11 cellular contexts compared by ENCODE assay signal in genomic region chr18:10726198-10727068, GRCh38.
DNase-seq lines count a peak whose midpoint lies in the region; ATAC-seq and TF ChIP-seq lines count a peak whose summit lies in the region.
"Had no signal": no experiment of that assay in that cellular context is flagged by ENCODE, and none has a peak within 500 bp of the region (broad histone marks: within the 10 kb centered on the region; RNA-seq: fewer than 3 reads in every experiment).

No MANE protein-coding gene starts in this region.

- H3K27ac Mint-ChIP-seq in endothelial cell (ENCODE audit: unreplicated experiment): no peak overlapping the region
- H3K27ac Mint-ChIP-seq: activated naive CD8-positive, alpha-beta T cell had no signal

- H3K4me1 ChIP-seq in gastroesophageal sphincter: no peaks in the 10 kb centered on the region

- H3K27me3 Mint-ChIP-seq in endothelial cell (ENCODE audit: unreplicated experiment): peaks cover 4% of the 10 kb centered on the region

- 60% methylated on average over 1 of the region's 67 CpGs; no CpG with 5 or more reads in 1 of the 2 donors for WGBS in gastroesophageal sphincter (ENCODE audit: low coverage in 1 of 2), 2 donors

- H3K36me3 Mint-ChIP-seq in endothelial cell (ENCODE audit: low read depth, unreplicated experiment): peaks cover 6% of the 10 kb centered on the region
- H3K36me3 Mint-ChIP-seq: activated naive CD8-positive, alpha-beta T cell had no signal

- H3K4me1 Mint-ChIP-seq in endothelial cell (ENCODE audit: unreplicated experiment): no peaks in the 10 kb centered on the region

- TF ChIP-seq POLR2A in gastroesophageal sphincter (IDR thresholded peaks at IDR 0.05): no peak

- no peak for TF ChIP-seq EP300 in gastroesophageal sphincter (IDR thresholded peaks at IDR 0.05)

- no peaks in the 10 kb centered on the region for H3K9me3 Mint-ChIP-seq in endothelial cell (ENCODE audit: unreplicated experiment)

- TF ChIP-seq CTCF in gastroesophageal sphincter (IDR thresholded peaks at IDR 0.05) (no peak), endothelial cell (IDR thresholded peaks at IDR 0.05; ENCODE audit: unreplicated experiment) (no peak)

- H3K4me3 Mint-ChIP-seq in endothelial cell (ENCODE audit: unreplicated experiment): no peak overlapping the region
- H3K4me3 Mint-ChIP-seq: activated naive CD8-positive, alpha-beta T cell had no signal

- peak in 2 of 3 experiments; percentile 88 to 94 for DNase-seq in NCI-H1417 (lab: John Stamatoyannopoulos, UW)
- no peak for DNase-seq in NCI-H1417 treated with DMSO at 0.1 percent for 48 hours (lab: John Stamatoyannopoulos, UW)
- DNase-seq in NCI-H345 treated with DMSO at 0.1 percent for 48 hours (lab: John Stamatoyannopoulos, UW; ENCODE audit: unreplicated experiment): peak; percentile 93
- peak; percentile 33 for DNase-seq in putamen (ENCODE audit: low spot score)
- no peak for DNase-seq in endothelial cell (ENCODE audit: low spot score)
- no peak for DNase-seq in MG63
- DNase-seq: 8988T, OCI-M1 had no signal

- H3K27me3 ChIP-seq in gastroesophageal sphincter (peaks cover 41% of the 10 kb centered on the region), MG63 (no peaks in the 10 kb centered on the region)

- H3K9me3 ChIP-seq in gastroesophageal sphincter: no peaks in the 10 kb centered on the region
- no peaks in the 10 kb centered on the region for H3K9me3 ChIP-seq in MG63

- no peak overlapping the region for H3K27ac ChIP-seq in gastroesophageal sphincter

- H3K4me3 ChIP-seq in gastroesophageal sphincter (no peak overlapping the region), MG63 (no peak overlapping the region)

- peak; percentile 83 for ATAC-seq in esophagus mucosa
- no peak for ATAC-seq in gastroesophageal sphincter

- H3K36me3 ChIP-seq in gastroesophageal sphincter (no peaks in the 10 kb centered on the region), MG63 (peaks cover 13% of the 10 kb centered on the region)

Comparison
In these comparisons a context has a peak if more than half of its experiments do, and no peak if none do; other contexts are left out.
1. DNase-seq: peak in NCI-H1417 (2 of 3), NCI-H345 treated with DMSO at 0.1 percent for 48 hours (single experiment) and putamen (single experiment); none in NCI-H1417 treated with DMSO at 0.1 percent for 48 hours (single experiment), endothelial cell (single experiment) and MG63 (single experiment).